Comparison of ENCODE assay signal across 8 cellular contexts in genomic region chr13:30306762-30307193, GRCh38. TPM values are rescaled to one million over a fixed set of nuclear protein-coding genes. Genes with fewer than 3 reads are reported as not detected.
DNase-seq lines count a peak whose midpoint lies in the region; ATAC-seq, FAIRE-seq and TF ChIP-seq lines count a peak whose summit lies in the region.

No MANE protein-coding gene starts in this region.

- DNase-seq in Ammon's horn (ENCODE audit: low spot score), result peak; percentile 96
- DNase-seq in GM19238 (ENCODE audit: insufficient read length, low spot score), result peak; percentile 80
- peak; percentile 80 for DNase-seq in NCI-H460 (ENCODE audit: extremely low read depth, low read depth)
- peak; percentile 82 for DNase-seq in activated CD4-positive, alpha-beta T cell treated with anti-CD3 and anti-CD28 coated beads for 1 hour
- peak; percentile 92 for DNase-seq in cerebellum (ENCODE audit: low spot score)
- DNase-seq in kidney, result peak; percentile 97
- peak; percentile 75 to 78 for DNase-seq in stimulated activated CD4-positive, alpha-beta T cell treated with anti-CD3 and anti-CD28 coated beads, Interleukin-15, amount 100 ng/mL, for 1 hour (ENCODE audit: low read depth in 1 of 2, low spot score in 1 of 2)

- peak; percentile 86 for ATAC-seq in HG03432 (IDR thresholded peaks at IDR 0.05; ENCODE audit: unreplicated experiment)

- no peak for TF ChIP-seq CTCF in kidney (IDR thresholded peaks at IDR 0.05; ENCODE audit: borderline replicate concordance, extremely low read depth, insufficient read depth)

- H3K9me3 ChIP-seq in kidney (ENCODE audit: control insufficient read depth in 1 of 2, low read length in 2 of 2), result no peaks in the 10 kb centered on the region

- no peaks in the 10 kb centered on the region for H3K36me3 ChIP-seq in kidney (ENCODE audit: control insufficient read depth in 1 of 2, insufficient read depth in 2 of 2, low read length in 2 of 2)

- intact Hi-C loops in kidney (cut with DNase I), result no loop called here

- H3K4me3 ChIP-seq in kidney (ENCODE audit: low read length in 2 of 2), result peak overlapping the region; percentile 91 to 92

- FAIRE-seq in kidney (lab: Jason Lieb, UNC), result no peak

- peak overlapping the region; percentile 75 to 92 for H3K27ac ChIP-seq in kidney (ENCODE audit: low read depth in 2 of 2, low read length in 2 of 2)

- peaks cover 0 to 2% of the 10 kb centered on the region in 2 donors for H3K4me1 ChIP-seq in kidney (ENCODE audit: control insufficient read depth in 1 of 2, insufficient read depth in 1 of 2, low read depth in 1 of 2, low read length in 2 of 2)

- H3K9ac ChIP-seq in kidney (ENCODE audit: low read length in 2 of 2), result peak overlapping the region; percentile 37 to 65

RNA-seq across cellular contexts. Expression of gene KATNAL1, which starts 0.6 kb away (rescaled TPM):
- total RNA-seq in NCI-H460 (2014; rRNA removed; shearing (Covaris generic)), result 5.8 and 6.1 TPM in 2 replicates
- polyA plus RNA-seq in NCI-H460 (2014; cell fraction: nucleus; rRNA removed), result 4.4 and 4.5 TPM in 2 replicates
- total RNA-seq in cerebellum, result 57.0 TPM
- 21.8 TPM for total RNA-seq in kidney
- polyA plus RNA-seq in kidney (ENCODE audit: insufficient read depth, low read depth, low replicate concordance), result 2.5 TPM

Comparison
In these comparisons a context has a peak if more than half of its experiments do, and no peak if none do; other contexts are left out.
1. Peak in every context shown above with its lines: DNase-seq, ATAC-seq, H3K4me3 ChIP-seq and H3K27ac ChIP-seq.